ENCODE assay signal across 12 cellular contexts in genomic region chr17:82371333-82372062, GRCh38. TPM values are rescaled to one million over a fixed set of nuclear protein-coding genes. Genes with fewer than 3 reads are reported as not detected.
A peak's percentile ranks its signal among the peaks of the same experiment; 100 is the strongest.
DNase-seq lines count a peak whose midpoint lies in the region; ATAC-seq lines count a peak whose summit lies in the region.
"Had no signal": no experiment of that assay in that cellular context is flagged by ENCODE, and none has a peak within 500 bp of the region (broad histone marks: within the 10 kb centered on the region; RNA-seq: fewer than 3 reads in every experiment).

Gene UTS2R, plus strand, starts transcription at chr17:82371765. Its CDS starts 2,560 bp downstream, at chr17:82374325.

- no peak within 1 kb of the TSS for H3K27ac Mint-ChIP-seq in activated CD8-positive, alpha-beta T cell treated with anti-CD3 and anti-CD28 coated beads, Interleukin-2, amount 10 ng/mL, durations not matched to agents 7 days and 5 days

- peaks cover 50% of the 10 kb centered on the region for H3K27me3 Mint-ChIP-seq in activated CD8-positive, alpha-beta T cell treated with anti-CD3 and anti-CD28 coated beads, Interleukin-2, amount 10 ng/mL, durations not matched to agents 7 days and 5 days (ENCODE audit: low read depth)

- H3K4me1 Mint-ChIP-seq in activated CD8-positive, alpha-beta T cell treated with anti-CD3 and anti-CD28 coated beads, Interleukin-2, amount 10 ng/mL, durations not matched to agents 7 days and 5 days (ENCODE audit: low read depth): peaks cover 7% of the 10 kb centered on the region

- peak within 1 kb of the TSS; percentile 48 for H3K4me3 Mint-ChIP-seq in activated CD8-positive, alpha-beta T cell treated with anti-CD3 and anti-CD28 coated beads, Interleukin-2, amount 10 ng/mL, durations not matched to agents 7 days and 5 days

- DNase-seq in NCI-H2227 (lab: John Stamatoyannopoulos, UW; ENCODE audit: unreplicated experiment) (peak; percentile 50), NCI-H2227 treated with DMSO at 0.1 percent for 48 hours (lab: John Stamatoyannopoulos, UW) (no peak), mesenteric fat pad (ENCODE audit: low spot score) (no peak)
- DNase-seq in activated CD8-positive, alpha-beta T cell treated with anti-CD3 and anti-CD28 coated beads, Interleukin-2, amount 10 ng/mL, durations not matched to agents 7 days and 5 days: no peak
- DNase-seq: activated gamma-delta T cell treated with Interleukin-2 at 50 U/mL for 16 hours, NCI-H446 treated with DMSO at 0.1 percent for 48 hours had no signal

- no peaks in the 10 kb centered on the region for H3K36me3 Mint-ChIP-seq in activated CD8-positive, alpha-beta T cell treated with anti-CD3 and anti-CD28 coated beads, Interleukin-2, amount 10 ng/mL, durations not matched to agents 7 days and 5 days (ENCODE audit: low read depth)

- peak within 1 kb of the TSS; percentile 33 for H3K4me3 ChIP-seq in iPS-18a (ENCODE audit: low read length)
- peak within 1 kb of the TSS in 5 of 7 experiments; percentile 10 to 31 (median 25) for H3K4me3 ChIP-seq in skin epidermis

- H3K9me3 ChIP-seq in iPS-18a (ENCODE audit: control insufficient read depth, low read depth, low read length): no peaks in the 10 kb centered on the region

- no peak within 1 kb of the TSS for H3K9ac ChIP-seq in iPS-18a (ENCODE audit: low read length)

- H3K36me3 ChIP-seq in iPS-18a (ENCODE audit: control insufficient read depth, low read depth, low read length): no peaks in the 10 kb centered on the region

- H3K27me3 ChIP-seq in iPS-18a (ENCODE audit: control insufficient read depth, insufficient read depth, low read length): peaks cover 45% of the 10 kb centered on the region

- ATAC-seq in activated CD8-positive, alpha-beta T cell treated with anti-CD3 and anti-CD28 coated beads, Interleukin-2, amount 10 ng/mL, durations not matched to agents 7 days and 5 days: no peak
- ATAC-seq in HG03095 (IDR thresholded peaks at IDR 0.05; ENCODE audit: unreplicated experiment) (no peak), GM21447 (IDR thresholded peaks at IDR 0.05; ENCODE audit: unreplicated experiment) (no peak)
- ATAC-seq: HCT116 had no signal

- POLR2A ChIA-PET in activated CD8-positive, alpha-beta T cell treated with anti-CD3 and anti-CD28 coated beads, Interleukin-2, amount 10 ng/mL, durations not matched to agents 7 days and 5 days (lab: Charles Lee): no interaction called here

- H3K9me3 Mint-ChIP-seq in activated CD8-positive, alpha-beta T cell treated with anti-CD3 and anti-CD28 coated beads, Interleukin-2, amount 10 ng/mL, durations not matched to agents 7 days and 5 days (ENCODE audit: insufficient read depth): no peaks in the 10 kb centered on the region

- no peaks in the 10 kb centered on the region for H3K4me1 ChIP-seq in iPS-18a (ENCODE audit: control insufficient read depth, low read depth, low read length)

- H3K27ac ChIP-seq in iPS-18a (ENCODE audit: low read length) (no peak within 1 kb of the TSS), skin epidermis (no peak within 1 kb of the TSS)
- H3K27ac ChIP-seq: C4-2B had no signal

- CTCF ChIA-PET in activated CD8-positive, alpha-beta T cell treated with anti-CD3 and anti-CD28 coated beads, Interleukin-2, amount 10 ng/mL, durations not matched to agents 7 days and 5 days (lab: Charles Lee): interaction anchor here (1.1 to 1.9 kb wide), 2 partner anchors 19 to 351 kb away, joined by 4 to 5 read pairs; no protein-coding TSS in a partner anchor

RNA-seq across cellular contexts. Expression of gene UTS2R, which starts in this region (rescaled TPM):
- not detected for total RNA-seq in activated CD8-positive, alpha-beta T cell treated with anti-CD3 and anti-CD28 coated beads, Interleukin-2, amount 10 ng/mL, durations not matched to agents 7 days and 5 days
- total RNA-seq in mesenteric fat pad: not detected
